1 cellular context compared by ENCODE assay signal in genomic region chr22:19772673-19773469, GRCh38.
TF ChIP-seq lines count a peak whose summit lies in the region.

No MANE protein-coding gene starts in this region.

TF ChIP-seq in WTC11, 78 proteins besides CTCF, POLR2A, EP300 and RAD21 (continued from another document):
- TF ChIP-seq ZNF425 (CRISPR knock-in tag; conservative IDR thresholded peaks at IDR 0.05) = no peak
- TF ChIP-seq ZNF671 (CRISPR knock-in tag; IDR thresholded peaks at IDR 0.05) = no peak
- TF ChIP-seq ZNF232 (CRISPR knock-in tag; IDR thresholded peaks at IDR 0.05) = no peak
- no peak for TF ChIP-seq JUN (CRISPR knock-in tag; IDR thresholded peaks at IDR 0.05)
- no peak for TF ChIP-seq FOXP4 (CRISPR knock-in tag; IDR thresholded peaks at IDR 0.05)
- no peak for TF ChIP-seq NR3C1 (CRISPR knock-in tag; conservative IDR thresholded peaks at IDR 0.05; ENCODE audit: low read depth)
- TF ChIP-seq CREM (CRISPR knock-in tag; IDR thresholded peaks at IDR 0.05) = no peak
- no peak for TF ChIP-seq ATF1 (CRISPR knock-in tag; IDR thresholded peaks at IDR 0.05)
